16 cellular contexts compared by ENCODE assay signal in the genomic region with DNA sequence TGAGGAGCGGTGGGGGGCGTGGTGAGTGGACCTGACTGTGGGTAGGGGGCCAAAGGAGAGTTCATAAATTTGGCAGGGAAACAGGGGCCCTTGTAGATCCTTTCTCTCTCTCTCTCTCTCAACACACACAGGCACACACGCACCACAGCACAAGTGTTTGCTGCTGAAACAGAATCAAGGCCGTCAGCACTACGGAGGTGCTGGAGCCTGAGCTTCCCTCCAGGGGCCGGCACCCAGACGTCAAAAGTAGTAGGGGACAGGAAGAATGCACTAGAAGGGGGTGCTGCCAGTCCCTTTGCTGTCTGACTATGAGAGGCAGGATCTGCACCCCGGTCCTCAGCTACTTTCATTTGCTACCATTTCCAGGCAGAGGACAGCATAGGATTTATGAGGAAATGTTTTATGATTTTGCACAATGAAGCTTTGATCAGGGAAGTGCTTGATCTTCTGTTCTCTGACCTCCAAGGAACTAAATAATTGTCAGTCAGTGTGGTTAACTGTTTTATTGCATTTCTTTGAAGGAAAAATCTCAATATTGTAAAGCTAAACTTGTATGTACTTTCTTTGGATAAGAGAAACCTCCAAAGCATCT.
"Had no signal": no experiment of that assay in that cellular context is flagged by ENCODE, and none has a peak within 500 bp of the region (broad histone marks: within the 10 kb centered on the region; RNA-seq: fewer than 3 reads in every experiment).

No MANE protein-coding gene starts in this region.

- H3K4me1 Mint-ChIP-seq: central memory CD8-positive, alpha-beta T cell; immature natural killer cell; natural killer cell had no signal

- H3K27ac ChIP-seq: epithelial cell of prostate, esophagus muscularis mucosa, gastroesophageal sphincter, right atrium auricular region, sigmoid colon, skin epidermis, stomach had no signal

- H3K9me3 ChIP-seq: esophagus muscularis mucosa, gastroesophageal sphincter, right atrium auricular region, sigmoid colon, stomach had no signal

- H3K4me1 ChIP-seq: esophagus muscularis mucosa, gastroesophageal sphincter, right atrium auricular region, sigmoid colon had no signal

- H3K36me3 Mint-ChIP-seq: immature natural killer cell, natural killer cell had no signal

- H3K4me3 Mint-ChIP-seq: central memory CD8-positive, alpha-beta T cell; immature natural killer cell; natural killer cell had no signal

- H3K27ac Mint-ChIP-seq: immature natural killer cell, natural killer cell had no signal

- H3K9me3 Mint-ChIP-seq: central memory CD8-positive, alpha-beta T cell; immature natural killer cell; natural killer cell had no signal

- H3K4me3 ChIP-seq: esophagus muscularis mucosa, gastroesophageal sphincter, right atrium auricular region, sigmoid colon, skin epidermis, stomach had no signal

- DNase-seq: effector memory CD4-positive, alpha-beta T cell; glutamatergic neuron; immature natural killer cell; natural killer cell; sigmoid colon; stimulated activated CD4-positive, alpha-beta T cell treated with anti-CD3 and anti-CD28 coated beads, Interleukin-12 subunit alpha, Interleukin-12 subunit beta, amount 100 ng/mL, for 4 hours; stimulated activated naive CD4-positive, alpha-beta T cell; stomach; substantia nigra; trophoblast cell had no signal

- H3K27me3 ChIP-seq: esophagus muscularis mucosa, gastroesophageal sphincter, right atrium auricular region, sigmoid colon, stomach had no signal
